8 cellular contexts compared by ENCODE assay signal in genomic region chr3:49358884-49359225, GRCh38. TPM values are rescaled to one million over a fixed set of nuclear protein-coding genes. Genes with fewer than 3 reads are reported as not detected.
DNase-seq lines count a peak whose midpoint lies in the region; ATAC-seq, FAIRE-seq and TF ChIP-seq lines count a peak whose summit lies in the region.

No MANE protein-coding gene starts in this region.

- no peak for TF ChIP-seq CTCF in astrocyte (IDR thresholded peaks at IDR 0.05; ENCODE audit: insufficient read depth, low read depth, low read length)
- TF ChIP-seq CTCF in lower lobe of right lung (IDR thresholded peaks at IDR 0.05): no peak
- TF ChIP-seq CTCF in vagina (IDR thresholded peaks at IDR 0.05): no peak

- H3K4me3 ChIP-seq in GM08714 (ENCODE audit: low read length): peak overlapping the region; percentile 56; the same call in 1 of the 2 replicates
- H3K4me3 ChIP-seq in astrocyte (ENCODE audit: insufficient read depth, low read depth, low read length): peak overlapping the region; percentile 32
- H3K4me3 ChIP-seq in lower lobe of right lung: peak overlapping the region; percentile 84
- peak overlapping the region; percentile 78 to 89 for H3K4me3 ChIP-seq in vagina

- peaks cover 37% of the 10 kb centered on the region for H3K4me1 Mint-ChIP-seq in astrocyte (ENCODE audit: low read depth, unreplicated experiment)

- H3K27ac ChIP-seq in astrocyte (ENCODE audit: low read depth, low read length) (peak overlapping the region; percentile 79), lower lobe of right lung (peak overlapping the region; percentile 95), vagina (peak overlapping the region; percentile 91)

- no peak for DNase-seq in astrocyte (ENCODE audit: low read depth)
- DNase-seq in lower lobe of right lung: no peak
- DNase-seq in vagina (ENCODE audit: extremely low spot score in 2 of 2): no peak
- no peak for DNase-seq in NCI-H1048 (lab: John Stamatoyannopoulos, UW)
- DNase-seq in KG1 (lab: John Stamatoyannopoulos, UW): no peak

- H3K9ac ChIP-seq in astrocyte (ENCODE audit: low read length): peak overlapping the region; percentile 80

- peaks cover 27% of the 10 kb centered on the region for H3K36me3 Mint-ChIP-seq in astrocyte (ENCODE audit: low read depth, unreplicated experiment)

- ATAC-seq in HG03066 (IDR thresholded peaks at IDR 0.05; ENCODE audit: low read depth, unreplicated experiment) (peak; percentile 6), lower lobe of right lung (peak in 1 of 2 donors; percentile 1), GM21723 (IDR thresholded peaks at IDR 0.05; ENCODE audit: unreplicated experiment) (no peak)

- H3K27ac Mint-ChIP-seq in astrocyte (ENCODE audit: unreplicated experiment): peak overlapping the region; percentile 87

- no peak for TF ChIP-seq POLR2A in vagina (IDR thresholded peaks at IDR 0.05)

- H3K27me3 ChIP-seq in astrocyte (ENCODE audit: insufficient read depth, low read length) (no peaks in the 10 kb centered on the region), lower lobe of right lung (ENCODE audit: low read depth) (no peaks in the 10 kb centered on the region), vagina (no peaks in the 10 kb centered on the region)

- H3K4me3 Mint-ChIP-seq in astrocyte (ENCODE audit: unreplicated experiment): peak overlapping the region; percentile 80

- peaks cover 49% of the 10 kb centered on the region for H3K79me2 ChIP-seq in astrocyte (ENCODE audit: insufficient read depth, low read length)

- H3K27me3 Mint-ChIP-seq in astrocyte (ENCODE audit: low read depth, unreplicated experiment): no peaks in the 10 kb centered on the region

- no peak overlapping the region for H2AFZ ChIP-seq in astrocyte (ENCODE audit: low read depth, low read length)

- peaks cover 47% of the 10 kb centered on the region for H3K36me3 ChIP-seq in astrocyte (ENCODE audit: insufficient read depth, low read length)
- H3K36me3 ChIP-seq in lower lobe of right lung: peaks cover 75% of the 10 kb centered on the region
- H3K36me3 ChIP-seq in vagina: peaks cover 0 to 44% of the 10 kb centered on the region in 2 donors

- H3K4me2 ChIP-seq in astrocyte (ENCODE audit: low read length): peak overlapping the region; percentile 81

- H3K9me3 ChIP-seq in astrocyte (ENCODE audit: insufficient read depth, low read depth, low read length) (no peaks in the 10 kb centered on the region), lower lobe of right lung (no peaks in the 10 kb centered on the region), vagina (no peaks in the 10 kb centered on the region)

- H3K9me3 Mint-ChIP-seq in astrocyte (ENCODE audit: unreplicated experiment): no peaks in the 10 kb centered on the region

- intact Hi-C loops in lower lobe of right lung (cut with DNase I) (no loop called here), vagina (cut with DNase I) (loop anchor here (5.0 kb wide), 1 partner anchor 48 kb away; no protein-coding TSS in a partner anchor)

- no peak for FAIRE-seq in astrocyte (lab: Jason Lieb, UNC)

- peaks cover 44% of the 10 kb centered on the region for H3K4me1 ChIP-seq in astrocyte (ENCODE audit: insufficient read depth, low read length)
- H3K4me1 ChIP-seq in lower lobe of right lung: peaks cover 41% of the 10 kb centered on the region
- peaks cover 37% of the 10 kb centered on the region for H3K4me1 ChIP-seq in vagina

- H4K20me1 ChIP-seq in astrocyte (ENCODE audit: insufficient read depth, low read length): peaks cover 37% of the 10 kb centered on the region

RNA-seq across cellular contexts. Expression of gene GPX1, which starts 0.7 kb away (rescaled TPM):
- 208 and 268 TPM in 2 replicates for total RNA-seq in astrocyte
- 450 TPM for total RNA-seq in lower lobe of right lung
- total RNA-seq in vagina: 326 TPM

RNA-seq across cellular contexts. Expression of gene USP4, which starts 19.0 kb away (rescaled TPM):
- total RNA-seq in astrocyte (31.8 and 33.8 TPM in 2 replicates), lower lobe of right lung (71.3 TPM), vagina (45.2 TPM)

RNA-seq across cellular contexts. Expression of gene RHOA, which starts 52.9 kb away (rescaled TPM):
- 538 and 553 TPM in 2 replicates for total RNA-seq in astrocyte
- total RNA-seq in lower lobe of right lung: 601 TPM
- total RNA-seq in vagina: 377 TPM

RNA-seq across cellular contexts. Expression of gene TCTA, which starts 53.4 kb away (rescaled TPM):
- total RNA-seq in astrocyte (14.7 and 15.3 TPM in 2 replicates), lower lobe of right lung (38.8 TPM), vagina (16.7 TPM)

Comparison
In these comparisons a context has a peak if more than half of its experiments do, and no peak if none do; other contexts are left out.
1. H3K4me3 ChIP-seq: peak in every context shown above with its lines; median percentile 84 in lower lobe of right lung; 84 in vagina; 56 in GM08714; 32 in astrocyte.